9 cellular contexts compared by ENCODE assay signal in the genomic region with DNA sequence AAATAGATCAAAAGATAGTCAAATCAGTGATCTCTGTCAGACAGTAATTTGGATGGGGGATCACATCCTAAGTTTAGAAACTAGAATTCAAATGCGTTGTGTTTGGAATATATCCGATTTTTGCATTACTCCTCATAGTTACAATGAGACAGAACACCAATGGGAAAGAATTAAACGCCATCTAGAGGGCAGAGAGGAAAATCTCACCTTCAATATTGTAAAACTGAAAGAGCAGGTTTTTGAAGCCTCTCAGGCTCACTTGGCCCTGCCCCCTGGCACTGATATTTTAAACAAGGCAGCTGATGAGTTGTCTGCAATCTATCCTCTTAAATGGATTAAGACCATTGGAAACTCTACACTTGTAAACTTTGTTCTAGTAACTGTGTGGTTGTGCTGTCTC. TPM values are rescaled to one million over a fixed set of nuclear protein-coding genes. Genes with fewer than 3 reads are reported as not detected.
DNase-seq lines count a peak whose midpoint lies in the region; ATAC-seq and TF ChIP-seq lines count a peak whose summit lies in the region.
"Had no signal": no experiment of that assay in that cellular context is flagged by ENCODE, and none has a peak within 500 bp of the region (broad histone marks: within the 10 kb centered on the region; RNA-seq: fewer than 3 reads in every experiment).

No MANE protein-coding gene starts in this region.

- no peak for TF ChIP-seq POLR2A in sigmoid colon (IDR thresholded peaks at IDR 0.05)

- no peak overlapping the region for H3K27ac ChIP-seq in MM.1S (ENCODE audit: low read length)
- H3K27ac ChIP-seq in sigmoid colon, result no peak overlapping the region

- H3K27me3 ChIP-seq in MM.1S (replicated peaks; ENCODE audit: insufficient read depth, low read length), result peaks cover 12% of the 10 kb centered on the region; the same call in 1 of the 2 replicates
- H3K27me3 ChIP-seq in sigmoid colon, result peaks cover 0 to 27% (median 0%) of the 10 kb centered on the region in 3 donors

- no peak overlapping the region for H3K4me3 ChIP-seq in MM.1S (ENCODE audit: low read length)
- no peak overlapping the region for H3K4me3 ChIP-seq in sigmoid colon

- no peaks in the 10 kb centered on the region for H3K4me1 ChIP-seq in MM.1S (ENCODE audit: low read length)
- peaks cover 0 to 11% (median 7%) of the 10 kb centered on the region in 4 donors for H3K4me1 ChIP-seq in sigmoid colon

- no peak for ATAC-seq in GM18867 (IDR thresholded peaks at IDR 0.05; ENCODE audit: unreplicated experiment)

- no peaks in the 10 kb centered on the region for H3F3A ChIP-seq in MM.1S (ENCODE audit: insufficient read depth, low read length)

- no peak for TF ChIP-seq EP300 in sigmoid colon (IDR thresholded peaks at IDR 0.05)

- H2AFZ ChIP-seq in MM.1S (ENCODE audit: low read length), result no peak overlapping the region

- TF ChIP-seq CTCF in MM.1S (IDR thresholded peaks at IDR 0.05; ENCODE audit: low read length) (peak; percentile 49), sigmoid colon (IDR thresholded peaks at IDR 0.05) (peak in 3 of 4 experiments; percentile 22 to 56 (median 53))

- H3K79me2 ChIP-seq in MM.1S (ENCODE audit: low read length), result no peaks in the 10 kb centered on the region

- no peaks in the 10 kb centered on the region for H3K9me2 ChIP-seq in MM.1S (replicated peaks; ENCODE audit: insufficient read depth, low read length)

- DNase-seq in DMS79 treated with DMSO at 0.1 percent for 48 hours (lab: John Stamatoyannopoulos, UW) (peak; percentile 2), DMS79 (lab: John Stamatoyannopoulos, UW) (no peak), MM.1S (peak; percentile 24), cerebellar cortex (ENCODE audit: low spot score) (peak; percentile 71), sigmoid colon (no peak), NCI-H1436 (lab: John Stamatoyannopoulos, UW) (no peak)
- DNase-seq in activated CD4-positive, alpha-beta T cell treated with anti-CD3 and anti-CD28 coated beads for 4 hours, result no peak

- H4K20me1 ChIP-seq in MM.1S (ENCODE audit: insufficient read depth, low read length), result no peaks in the 10 kb centered on the region

- H3K9me3 ChIP-seq in MM.1S (replicated peaks; ENCODE audit: insufficient read depth, low read length), result peaks cover 3% of the 10 kb centered on the region; the same call in 1 of the 2 replicates
- peaks cover 0 to 4% (median 0%) of the 10 kb centered on the region in 4 donors for H3K9me3 ChIP-seq in sigmoid colon

- intact Hi-C loops in sigmoid colon (cut with DNase I), result no loop called here

- 13 to 35% methylated on average over 3 of the region's 3 CpGs for WGBS in sigmoid colon, 2 donors

- H3K9ac ChIP-seq in MM.1S (ENCODE audit: low read length), result no peak overlapping the region

- H3K36me3 ChIP-seq in MM.1S (replicated peaks; ENCODE audit: insufficient read depth, low read length), result no peaks in the 10 kb centered on the region
- no peaks in the 10 kb centered on the region for H3K36me3 ChIP-seq in sigmoid colon

- H3K4me2 ChIP-seq in MM.1S (ENCODE audit: low read depth, low read length), result no peak overlapping the region

RNA-seq across cellular contexts. Expression of a gene that starts 17.7 kb away (rescaled TPM):
- not detected for total RNA-seq in sigmoid colon
- polyA plus RNA-seq in sigmoid colon, result not detected
- polyA plus RNA-seq: IgD-negative memory B cell had no signal

RNA-seq across cellular contexts. Expression of a gene that starts 43.5 kb away (rescaled TPM):
- total RNA-seq in sigmoid colon, result 1 to 10 TPM in 1 of 4 donors, not detected in 3; 6.1 TPM
- polyA plus RNA-seq in sigmoid colon, result 1 to 10 TPM in 1 of 3 donors, under 1 TPM in 1, not detected in 1; 0.15 to 1.2 TPM
- polyA plus RNA-seq: IgD-negative memory B cell had no signal

Comparison
In these comparisons a context has a peak if more than half of its experiments do, and no peak if none do; other contexts are left out.
1. DNase-seq: peak in DMS79 treated with DMSO at 0.1 percent for 48 hours (single experiment), MM.1S (single experiment) and cerebellar cortex (single experiment); none in DMS79 (single experiment), sigmoid colon (single experiment), activated CD4-positive, alpha-beta T cell treated with anti-CD3 and anti-CD28 coated beads for 4 hours (0 of 2) and NCI-H1436 (single experiment).